ENCODE assay signal across 21 cellular contexts in genomic region chr1:230148768-230149469, GRCh38.
A peak's percentile ranks its signal among the peaks of the same experiment; 100 is the strongest.
DNase-seq lines count a peak whose midpoint lies in the region; ATAC-seq, FAIRE-seq and TF ChIP-seq lines count a peak whose summit lies in the region.
"Had no signal": no experiment of that assay in that cellular context is flagged by ENCODE, and none has a peak within 500 bp of the region (broad histone marks: within the 10 kb centered on the region; RNA-seq: fewer than 3 reads in every experiment).

No MANE protein-coding gene starts in this region.

- H3K4me1 ChIP-seq in BLaER1 treated with 17β-estradiol and CSF1 and Interleukin-3, amounts not matched to agents 10 nM and 100 nM, result peaks cover 73 to 98% (median 90%) of the 10 kb centered on the region in 10 experiments
- H3K4me1 ChIP-seq in OCI-LY7 (ENCODE audit: insufficient read depth, low read length, poor library complexity, severe bottlenecking), result peaks cover 79% of the 10 kb centered on the region

- POLR2A ChIA-PET in OCI-LY7 (lab: Charles Lee), result interaction anchor here (0.6 to 7.3 kb wide), 6 partner anchors 9 to 1742 kb away, joined by 3 to 56 read pairs (median 4); partner anchors contain the start of gene TRIM11
- POLR2A ChIA-PET in naive thymus-derived CD8-positive, alpha-beta T cell (lab: Charles Lee), result no interaction called here

- H3K4me3 ChIP-seq in BLaER1 treated with 17β-estradiol and CSF1 and Interleukin-3, amounts not matched to agents 10 nM and 100 nM, result peak overlapping the region in 2 of 10 experiments; percentile 34 to 48; a peak in 3 of 20 replicates
- H3K4me3 ChIP-seq in OCI-LY7 (ENCODE audit: low read depth, low read length, poor library complexity, severe bottlenecking), result peak overlapping the region; percentile 59
- no peak overlapping the region for H3K4me3 ChIP-seq in lower leg skin (ENCODE audit: low read depth, poor library complexity, severe bottlenecking)
- H3K4me3 ChIP-seq: GM23338, MG63, testis, vagina had no signal

- CTCF ChIA-PET in OCI-LY7 (lab: Charles Lee; ENCODE audit: unreplicated experiment), result interaction anchor here (1.9 kb wide), 1 partner anchor 25 kb away, joined by 5 read pairs; no protein-coding TSS in a partner anchor

- TF ChIP-seq POLR2A in GM12891 (IDR thresholded peaks at IDR 0.05; ENCODE audit: low read depth, low read length) (no peak), lower leg skin (IDR thresholded peaks at IDR 0.05) (no peak)

- no peak overlapping the region; the same call in 1 of the 2 replicates for H2AFZ ChIP-seq in OCI-LY7 (ENCODE audit: low read length)
- H2AFZ ChIP-seq: GM23338 had no signal

- no peaks in the 10 kb centered on the region for H3K27me3 Mint-ChIP-seq in naive thymus-derived CD8-positive, alpha-beta T cell
- H3K27me3 Mint-ChIP-seq: activated CD8-positive, alpha-beta T cell treated with anti-CD3 and anti-CD28 coated beads for 36 hours; activated naive CD4-positive, alpha-beta T cell treated with anti-CD3 and anti-CD28 coated beads, Interleukin-2, amount 10 ng/mL, durations not matched to agents 7 days and 5 days had no signal

- H3K4me1 Mint-ChIP-seq in naive thymus-derived CD8-positive, alpha-beta T cell, result peaks cover 42 to 86% (median 69%) of the 10 kb centered on the region in 4 donors

- peaks cover 54% of the 10 kb centered on the region; the same call in 1 of the 2 replicates for H3K79me2 ChIP-seq in OCI-LY7 (ENCODE audit: insufficient read depth, low read depth, low read length)

- peaks cover 0 to 2% (median 0%) of the 10 kb centered on the region in 3 donors for H3K36me3 Mint-ChIP-seq in naive thymus-derived CD8-positive, alpha-beta T cell
- H3K36me3 Mint-ChIP-seq: activated naive CD4-positive, alpha-beta T cell treated with anti-CD3 and anti-CD28 coated beads, Interleukin-2, amount 10 ng/mL, durations not matched to agents 7 days and 5 days had no signal

- H3K36me3 ChIP-seq in BLaER1 treated with 17β-estradiol and CSF1 and Interleukin-3, amounts not matched to agents 10 nM and 100 nM, result peaks cover 0 to 36% (median 6%) of the 10 kb centered on the region in 11 experiments; a peak in 11 of 22 replicates
- no peaks in the 10 kb centered on the region for H3K36me3 ChIP-seq in OCI-LY7 (ENCODE audit: insufficient read depth, low read length)
- H3K36me3 ChIP-seq: vagina had no signal

- no peak for ATAC-seq in naive thymus-derived CD8-positive, alpha-beta T cell
- no peak for ATAC-seq in HG03280 (IDR thresholded peaks at IDR 0.05; ENCODE audit: unreplicated experiment)
- ATAC-seq: Right ventricle myocardium inferior had no signal

- no peaks in the 10 kb centered on the region for H3K9me2 ChIP-seq in OCI-LY7 (ENCODE audit: insufficient read depth, low read length)

- peak overlapping the region; percentile 87 to 95 (median 91) for H3K4me2 ChIP-seq in BLaER1 treated with 17β-estradiol and CSF1 and Interleukin-3, amounts not matched to agents 10 nM and 100 nM
- peak overlapping the region; percentile 74 for H3K4me2 ChIP-seq in OCI-LY7 (ENCODE audit: low read length)
- H3K4me2 ChIP-seq: GM23338 had no signal

- BruUV-seq in OCI-LY7 (replicated peaks; lab: Mats Ljungman, UMichigan), result no TSS peak

- H4K20me1 ChIP-seq in BLaER1 treated with 17β-estradiol and CSF1 and Interleukin-3, amounts not matched to agents 10 nM and 100 nM, result peaks cover 12 to 97% (median 66%) of the 10 kb centered on the region in 11 experiments; a peak in 19 of 22 replicates
- H4K20me1 ChIP-seq in OCI-LY7 (ENCODE audit: insufficient read depth, low read length), result no peaks in the 10 kb centered on the region

- no peak for TF ChIP-seq CTCF in OCI-LY7 (conservative IDR thresholded peaks at IDR 0.05; ENCODE audit: low read length)
- TF ChIP-seq CTCF in lower leg skin (IDR thresholded peaks at IDR 0.05), result no peak

- no peaks in the 10 kb centered on the region for H3K9me3 ChIP-seq in BLaER1 treated with 17β-estradiol and CSF1 and Interleukin-3, amounts not matched to agents 10 nM and 100 nM (replicated peaks in 1 of 11)
- H3K9me3 ChIP-seq in OCI-LY7 (ENCODE audit: low read length), result no peaks in the 10 kb centered on the region
- H3K9me3 ChIP-seq: MG63, testis, vagina had no signal

- intact Hi-C loops in OCI-LY7 (cut with micrococcal nuclease; ENCODE audit: unreplicated experiment) (no loop called here), lower leg skin (cut with DNase I; ENCODE audit: low total_unique reads) (no loop called here)

- no peaks in the 10 kb centered on the region for H3K9me3 Mint-ChIP-seq in naive thymus-derived CD8-positive, alpha-beta T cell
- H3K9me3 Mint-ChIP-seq: activated CD8-positive, alpha-beta T cell treated with anti-CD3 and anti-CD28 coated beads for 36 hours; activated naive CD4-positive, alpha-beta T cell treated with anti-CD3 and anti-CD28 coated beads, Interleukin-2, amount 10 ng/mL, durations not matched to agents 7 days and 5 days; GM23338 had no signal

- H3K9ac ChIP-seq in BLaER1 treated with 17β-estradiol and CSF1 and Interleukin-3, amounts not matched to agents 10 nM and 100 nM, result peak overlapping the region in 6 of 11 experiments; percentile 62 to 74 (median 69); a peak in 11 of 22 replicates

- FAIRE-seq in GM12891 (lab: Jason Lieb, UNC), result peak; percentile 79

- H3K4me3 Mint-ChIP-seq in naive thymus-derived CD8-positive, alpha-beta T cell, result peak overlapping the region in 6 of 10 donors; percentile 13 to 75 (median 56)
- H3K4me3 Mint-ChIP-seq: activated CD8-positive, alpha-beta T cell treated with anti-CD3 and anti-CD28 coated beads for 36 hours; activated naive CD4-positive, alpha-beta T cell treated with anti-CD3 and anti-CD28 coated beads, Interleukin-2, amount 10 ng/mL, durations not matched to agents 7 days and 5 days; GM23338 had no signal

- H3K27me3 ChIP-seq in BLaER1 treated with 17β-estradiol and CSF1 and Interleukin-3, amounts not matched to agents 10 nM and 100 nM, result no peaks in the 10 kb centered on the region
- H3K27me3 ChIP-seq: MG63, testis, vagina had no signal

- WGBS in lower leg skin, 2 donors, result 87 to 93% methylated on average over 11 of the region's 11 CpGs

- peak overlapping the region in 8 of 11 experiments; percentile 15 to 81 (median 68); a peak in 11 of 22 replicates for H3K27ac ChIP-seq in BLaER1 treated with 17β-estradiol and CSF1 and Interleukin-3, amounts not matched to agents 10 nM and 100 nM
- peak overlapping the region; percentile 95 for H3K27ac ChIP-seq in OCI-LY7 (ENCODE audit: low read depth, low read length, poor library complexity, severe bottlenecking)
- H3K27ac ChIP-seq: testis, vagina had no signal

- DNase-seq in GM12891 (ENCODE audit: insufficient read length, low spot score) (no peak), OCI-LY7 (ENCODE audit: low spot score) (peak; percentile 41), lower leg skin (ENCODE audit: low spot score in 2 of 2) (no peak)
- no peak for DNase-seq in naive thymus-derived CD8-positive, alpha-beta T cell
- DNase-seq in stimulated activated CD4-positive, alpha-beta T cell treated with anti-CD3 and anti-CD28 coated beads, Interleukin-4, amount 100 ng/mL, for 24 hours, result no peak
- DNase-seq: activated CD8-positive, alpha-beta T cell treated with anti-CD3 and anti-CD28 coated beads for 36 hours; activated naive CD4-positive, alpha-beta T cell treated with anti-CD3 and anti-CD28 coated beads, Interleukin-2, amount 10 ng/mL, durations not matched to agents 7 days and 5 days; DMS79; IMR-90; left cardiac atrium; mesendoderm; MG63; NCI-H187; NCI-H526; T1000; testis had no signal

- H3K27ac Mint-ChIP-seq in naive thymus-derived CD8-positive, alpha-beta T cell, result peak overlapping the region in 7 of 10 donors; percentile 29 to 89 (median 68)
- H3K27ac Mint-ChIP-seq: activated CD8-positive, alpha-beta T cell treated with anti-CD3 and anti-CD28 coated beads for 36 hours; activated naive CD4-positive, alpha-beta T cell treated with anti-CD3 and anti-CD28 coated beads, Interleukin-2, amount 10 ng/mL, durations not matched to agents 7 days and 5 days had no signal

TF ChIP-seq in GM12891, 5 proteins besides CTCF, POLR2A, EP300 and RAD21:
- no peak for TF ChIP-seq POU2F2 (IDR thresholded peaks at IDR 0.05; ENCODE audit: low read depth, low read length)
- TF ChIP-seq PAX5 (IDR thresholded peaks at IDR 0.05; ENCODE audit: insufficient read depth, low read length, severe bottlenecking), result no peak
- TF ChIP-seq SPI1 (IDR thresholded peaks at IDR 0.05; ENCODE audit: low read depth, low read length), result no peak
- no peak for TF ChIP-seq POLR2AphosphoS5 (IDR thresholded peaks at IDR 0.05; ENCODE audit: low read depth, low read length)
- no peak for TF ChIP-seq TAF1 (IDR thresholded peaks at IDR 0.05; ENCODE audit: low read depth, low read length)
